ENCODE assay signal across 14 cellular contexts in the genomic region with DNA sequence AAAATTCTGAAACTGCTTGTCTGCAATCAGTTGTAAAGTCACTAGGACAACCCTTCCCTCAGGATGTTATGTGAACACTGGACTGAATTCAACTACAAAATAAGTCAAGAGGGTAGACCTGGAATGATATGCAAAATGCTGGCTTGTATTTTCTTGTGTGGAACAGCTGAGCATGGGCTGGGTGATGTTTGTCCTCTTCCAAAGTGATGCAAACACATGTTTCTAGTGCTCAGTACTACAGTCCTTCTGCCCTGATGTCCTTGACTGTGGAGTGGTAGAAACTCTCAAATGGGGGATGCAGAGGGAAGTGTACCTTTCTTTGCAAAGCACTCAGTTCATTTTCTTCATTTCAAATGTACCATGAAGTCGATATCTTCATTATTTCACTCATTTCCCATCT.
"Had no signal": no experiment of that assay in that cellular context is flagged by ENCODE, and none has a peak within 500 bp of the region (broad histone marks: within the 10 kb centered on the region; RNA-seq: fewer than 3 reads in every experiment).

No MANE protein-coding gene starts in this region.

- H3K4me3 Mint-ChIP-seq: activated CD4-positive, alpha-beta T cell treated with anti-CD3 and anti-CD28 coated beads for 36 hours; activated T-helper 17 cell treated with anti-CD3 and anti-CD28 coated beads, Interleukin-2, amount 50 U/mL, for 72 hours; naive B cell; stimulated activated naive CD8-positive, alpha-beta T cell treated with anti-CD3 and anti-CD28 coated beads, Interleukin-15, amount 100 ng/mL, for 72 hours had no signal

- H3K4me1 ChIP-seq: breast epithelium, parathyroid adenoma had no signal

- H2AFZ ChIP-seq: parathyroid adenoma had no signal

- H3K27ac ChIP-seq: breast epithelium, parathyroid adenoma had no signal

- H3K4me1 Mint-ChIP-seq: naive B cell had no signal

- ATAC-seq: activated CD4-positive, alpha-beta T cell treated with anti-CD3 and anti-CD28 coated beads for 36 hours; activated naive CD4-positive, alpha-beta T cell treated with anti-CD3 and anti-CD28 coated beads, Interleukin-2, amount 50 U/mL, for 72 hours; activated T-helper 17 cell treated with anti-CD3 and anti-CD28 coated beads, Interleukin-2, amount 50 U/mL, for 72 hours; stimulated activated naive CD8-positive, alpha-beta T cell treated with anti-CD3 and anti-CD28 coated beads, Interleukin-15, amount 100 ng/mL, for 72 hours had no signal

- H3K36me3 Mint-ChIP-seq: naive B cell had no signal

- H3K27ac Mint-ChIP-seq: activated naive CD4-positive, alpha-beta T cell treated with anti-CD3 and anti-CD28 coated beads, Interleukin-2, amount 50 U/mL, for 72 hours; activated T-helper 17 cell treated with anti-CD3 and anti-CD28 coated beads, Interleukin-2, amount 50 U/mL, for 72 hours; naive B cell had no signal

- H3K9me3 ChIP-seq: breast epithelium, left lung had no signal

- H3K27me3 Mint-ChIP-seq: activated CD4-positive, alpha-beta T cell treated with anti-CD3 and anti-CD28 coated beads for 36 hours; stimulated activated naive CD8-positive, alpha-beta T cell treated with anti-CD3 and anti-CD28 coated beads, Interleukin-15, amount 100 ng/mL, for 72 hours had no signal

- H3K27me3 ChIP-seq: breast epithelium, left lung had no signal

- H3K9ac ChIP-seq: parathyroid adenoma had no signal

- DNase-seq: activated CD4-positive, alpha-beta T cell treated with anti-CD3 and anti-CD28 coated beads for 36 hours; anterior cingulate cortex; islet precursor cell; left lung; naive B cell; retina; stimulated activated CD4-positive, alpha-beta T cell treated with anti-CD3 and anti-CD28 coated beads, Interleukin-4, amount 100 ng/mL, for 4 hours; stimulated activated naive CD8-positive, alpha-beta T cell treated with anti-CD3 and anti-CD28 coated beads, Interleukin-15, amount 100 ng/mL, for 72 hours had no signal

- H3K36me3 ChIP-seq: breast epithelium, left lung, WERI-Rb-1 had no signal

- H3K4me3 ChIP-seq: breast epithelium, left lung, skin epidermis had no signal

- H3K79me2 ChIP-seq: parathyroid adenoma had no signal
